11 cellular contexts compared by ENCODE assay signal in the genomic region with DNA sequence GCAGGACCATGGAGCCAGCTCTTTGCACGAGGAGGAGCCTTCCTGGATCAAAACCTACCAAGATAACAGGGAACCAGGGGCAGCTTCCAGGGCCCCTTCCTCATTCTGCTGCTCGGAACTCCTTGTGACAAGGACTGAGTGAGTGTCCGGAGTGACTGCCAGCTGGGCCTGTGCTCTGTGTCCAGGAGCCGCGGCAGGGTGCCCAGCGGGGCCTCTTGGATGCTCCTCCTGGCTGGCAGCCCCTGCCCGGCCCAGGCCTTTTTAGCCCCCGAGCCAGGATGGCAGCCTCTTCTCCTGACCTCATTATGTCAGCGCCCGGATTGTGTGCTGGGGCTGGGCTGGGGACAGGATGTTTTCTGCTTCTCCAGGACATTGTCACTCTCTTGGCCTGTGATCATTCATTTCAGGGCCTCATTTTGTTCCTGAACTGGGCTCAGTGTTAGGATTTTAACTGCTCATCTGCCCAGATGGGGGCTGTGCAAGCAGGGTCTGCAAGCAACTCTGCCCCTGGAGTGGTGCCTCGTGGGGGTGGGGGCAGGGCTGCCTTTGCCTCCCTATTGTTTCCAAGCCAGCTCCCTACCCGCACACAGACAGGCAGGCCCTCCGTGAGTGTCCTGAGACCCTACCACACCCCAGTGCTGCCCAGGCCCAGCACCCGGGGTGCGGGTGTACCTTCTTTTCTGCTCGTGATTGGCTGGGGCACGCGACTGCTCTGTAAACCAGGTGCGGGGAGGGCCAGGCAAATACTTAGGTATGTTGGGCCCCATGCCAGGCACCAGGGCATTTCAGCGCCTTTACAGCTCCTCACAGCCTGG.
DNase-seq lines count a peak whose midpoint lies in the region; ATAC-seq and TF ChIP-seq lines count a peak whose summit lies in the region.
"Had no signal": no experiment of that assay in that cellular context is flagged by ENCODE, and none has a peak within 500 bp of the region (broad histone marks: within the 10 kb centered on the region; RNA-seq: fewer than 3 reads in every experiment).

No MANE protein-coding gene starts in this region.

- peaks cover 45% of the 10 kb centered on the region for H3K4me1 Mint-ChIP-seq in brain
- no peaks in the 10 kb centered on the region for H3K4me1 Mint-ChIP-seq in activated CD4-positive, alpha-beta T cell treated with anti-CD3 and anti-CD28 coated beads for 36 hours

- peak overlapping the region; percentile 84 for H2AFZ ChIP-seq in neuronal stem cell (ENCODE audit: low read length)

- H3K4me1 ChIP-seq in left ventricle myocardium inferior (peaks cover 19% of the 10 kb centered on the region), neuronal stem cell (ENCODE audit: control insufficient read depth in 2 of 2, insufficient read depth in 1 of 2, low read depth in 1 of 2, low read length in 2 of 2) (peaks cover 19 to 39% of the 10 kb centered on the region in 2 donors)

- H3K4ac ChIP-seq in neuronal stem cell (ENCODE audit: low read length) = peak overlapping the region; percentile 43

- CTCF ChIA-PET in activated CD4-positive, alpha-beta T cell treated with anti-CD3 and anti-CD28 coated beads for 36 hours (lab: Charles Lee) = no interaction called here

- no peaks in the 10 kb centered on the region for H3K36me3 Mint-ChIP-seq in brain
- no peaks in the 10 kb centered on the region for H3K36me3 Mint-ChIP-seq in activated CD4-positive, alpha-beta T cell treated with anti-CD3 and anti-CD28 coated beads for 36 hours (ENCODE audit: low read depth)

- no peaks in the 10 kb centered on the region for H3K79me1 ChIP-seq in neuronal stem cell (ENCODE audit: low read depth, low read length)

- H3K9ac ChIP-seq in neuronal stem cell (ENCODE audit: low read depth, low read length, poor library complexity) = peak overlapping the region; percentile 22

- peak overlapping the region; percentile 49 for H3K23ac ChIP-seq in neuronal stem cell (ENCODE audit: low read depth, low read length, poor library complexity)

- H3K4me3 Mint-ChIP-seq in brain = no peak overlapping the region
- H3K4me3 Mint-ChIP-seq in activated CD4-positive, alpha-beta T cell treated with anti-CD3 and anti-CD28 coated beads for 36 hours = no peak overlapping the region

- POLR2A ChIA-PET in activated CD4-positive, alpha-beta T cell treated with anti-CD3 and anti-CD28 coated beads for 36 hours (lab: Charles Lee) = interaction anchor here (0.6 kb wide), 1 partner anchor 1123 kb away, joined by 4 read pairs; no protein-coding TSS in a partner anchor

- H4K91ac ChIP-seq in neuronal stem cell (ENCODE audit: low read depth, low read length, poor library complexity) = peak overlapping the region; percentile 19

- H3K4me3 ChIP-seq in left ventricle myocardium inferior = no peak overlapping the region
- H3K4me3 ChIP-seq in neuronal stem cell (ENCODE audit: low read length in 2 of 2) = no peak overlapping the region

- H2BK120ac ChIP-seq in neuronal stem cell (ENCODE audit: low read depth, low read length) = peak overlapping the region; percentile 24

- peak overlapping the region; percentile 69 for H2BK5ac ChIP-seq in neuronal stem cell (ENCODE audit: low read length)

- ATAC-seq in GM21360 (IDR thresholded peaks at IDR 0.05; ENCODE audit: unreplicated experiment) (no peak), GM21381 (IDR thresholded peaks at IDR 0.05; ENCODE audit: unreplicated experiment) (no peak)
- no peak for ATAC-seq in activated CD4-positive, alpha-beta T cell treated with anti-CD3 and anti-CD28 coated beads for 36 hours

- H4K8ac ChIP-seq in neuronal stem cell (ENCODE audit: low read depth, low read length) = peak overlapping the region; percentile 54

- peak overlapping the region in 4 of 5 experiments; percentile 30 to 94 (median 82) for H3K27ac Mint-ChIP-seq in brain
- H3K27ac Mint-ChIP-seq in activated CD4-positive, alpha-beta T cell treated with anti-CD3 and anti-CD28 coated beads for 36 hours = no peak overlapping the region

- peak overlapping the region; percentile 83 for H2AK5ac ChIP-seq in neuronal stem cell (ENCODE audit: low read depth, low read length)

- DNase-seq in C1 segment of cervical spinal cord (lab: John Stamatoyannopoulos, UW) (peak in 12 of 14 donors; percentile 17 to 93 (median 74)), left ventricle myocardium inferior (peak; percentile 81), neuronal stem cell (ENCODE audit: low spot score) (no peak), GDM1 (lab: John Stamatoyannopoulos, UW) (no peak)
- DNase-seq in activated CD4-positive, alpha-beta T cell treated with anti-CD3 and anti-CD28 coated beads for 36 hours = no peak
- DNase-seq: DMS79 treated with DMSO at 0.1 percent for 48 hours, NCI-H1417, occipital lobe had no signal

- H3K9me3 Mint-ChIP-seq in brain = peaks cover 0 to 9% (median 8%) of the 10 kb centered on the region in 5 experiments
- H3K9me3 Mint-ChIP-seq in activated CD4-positive, alpha-beta T cell treated with anti-CD3 and anti-CD28 coated beads for 36 hours (ENCODE audit: low read depth) = no peaks in the 10 kb centered on the region

- H3K36me3 ChIP-seq in left ventricle myocardium inferior (no peaks in the 10 kb centered on the region), neuronal stem cell (replicated peaks in 1 of 2; ENCODE audit: control insufficient read depth in 2 of 2, insufficient read depth in 2 of 2, low read length in 2 of 2) (no peaks in the 10 kb centered on the region)

- peak overlapping the region; percentile 84 for H3K18ac ChIP-seq in neuronal stem cell (ENCODE audit: low read length)

- peak overlapping the region; percentile 77 for H2BK15ac ChIP-seq in neuronal stem cell (ENCODE audit: low read length)

- H3K27ac ChIP-seq in left ventricle myocardium inferior (replicated peaks) (peak overlapping the region; percentile 94), neuronal stem cell (replicated peaks; ENCODE audit: low read length) (no peak overlapping the region)

- TF ChIP-seq CTCF in brain (conservative IDR thresholded peaks at IDR 0.05) = no peak
- TF ChIP-seq CTCF in left ventricle myocardium inferior (IDR thresholded peaks at IDR 0.05; ENCODE audit: borderline replicate concordance) = no peak

- no CpG with 5 or more reads among the region's 20 CpGs for WGBS in neuronal stem cell (ENCODE audit: extremely low coverage in 2 of 2, insufficient read length in 2 of 2, insufficient replicate concordance in 1 of 2), 2 donors

- H3K9me3 ChIP-seq in left ventricle myocardium inferior (replicated peaks) (no peaks in the 10 kb centered on the region), neuronal stem cell (replicated peaks in 1 of 2; ENCODE audit: control insufficient read depth in 2 of 2, insufficient read depth in 1 of 2, low read depth in 1 of 2, low read length in 2 of 2) (peaks cover 0 to 3% of the 10 kb centered on the region in 2 donors)

- peak overlapping the region; percentile 87 for H2BK12ac ChIP-seq in neuronal stem cell (ENCODE audit: low read length)

- intact Hi-C loops in left ventricle myocardium inferior (cut with micrococcal nuclease) = no loop called here
- intact Hi-C loops in activated CD4-positive, alpha-beta T cell treated with anti-CD3 and anti-CD28 coated beads for 36 hours (cut with DNase I, micrococcal nuclease) = no loop called here

- H3K14ac ChIP-seq in neuronal stem cell (ENCODE audit: low read length) = peak overlapping the region; percentile 91

- no peak overlapping the region for H3K4me2 ChIP-seq in neuronal stem cell (ENCODE audit: insufficient read depth, low read length, poor library complexity, severe bottlenecking)

- H3K27me3 ChIP-seq in left ventricle myocardium inferior (ENCODE audit: low read depth) = no peaks in the 10 kb centered on the region
- no peaks in the 10 kb centered on the region for H3K27me3 ChIP-seq in neuronal stem cell (ENCODE audit: control insufficient read depth in 3 of 3, insufficient read depth in 3 of 3, low read depth in 1 of 3, low read length in 3 of 3)

- H3K27me3 Mint-ChIP-seq in brain = peaks cover 13% of the 10 kb centered on the region
- no peaks in the 10 kb centered on the region for H3K27me3 Mint-ChIP-seq in activated CD4-positive, alpha-beta T cell treated with anti-CD3 and anti-CD28 coated beads for 36 hours

Comparison
In these comparisons a context has a peak if more than half of its experiments do, and no peak if none do; other contexts are left out.
1. DNase-seq: peak in C1 segment of cervical spinal cord (12 of 14) and left ventricle myocardium inferior (single experiment); none in neuronal stem cell (single experiment), GDM1 (single experiment) and activated CD4-positive, alpha-beta T cell treated with anti-CD3 and anti-CD28 coated beads for 36 hours (single experiment).